Comparison of ENCODE assay signal across 10 cellular contexts in genomic region chr2:201466050-201466660, GRCh38. TPM values are rescaled to one million over a fixed set of nuclear protein-coding genes. Genes with fewer than 3 reads are reported as not detected.
DNase-seq lines count a peak whose midpoint lies in the region; ATAC-seq, FAIRE-seq and TF ChIP-seq lines count a peak whose summit lies in the region.
"Had no signal": no experiment of that assay in that cellular context is flagged by ENCODE, and none has a peak within 500 bp of the region (broad histone marks: within the 10 kb centered on the region; RNA-seq: fewer than 3 reads in every experiment).

No MANE protein-coding gene starts in this region.

- H3K9ac ChIP-seq in PC-3 (ENCODE audit: low read length): peak overlapping the region; percentile 47

- H3K27me3 ChIP-seq in PC-3 (ENCODE audit: low read length) (no peaks in the 10 kb centered on the region), pancreas (no peaks in the 10 kb centered on the region)

- CTCF ChIA-PET in PC-3 (lab: Charles Lee): no interaction called here

- H3K9me2 ChIP-seq in PC-3 (replicated peaks; ENCODE audit: low read length): no peaks in the 10 kb centered on the region

- POLR2A ChIA-PET in PC-3 (lab: Charles Lee; ENCODE audit: unreplicated experiment): interaction anchor here (0.7 kb wide), 1 partner anchor 15 kb away, joined by 4 read pairs; the partner anchor contains the start of gene TRAK2

- peaks cover 4% of the 10 kb centered on the region; the same call in 1 of the 2 replicates for H3K36me3 ChIP-seq in PC-3 (ENCODE audit: low read depth, low read length)
- peaks cover 0 to 25% (median 7%) of the 10 kb centered on the region in 3 donors for H3K36me3 ChIP-seq in pancreas

- peak; percentile 84 for DNase-seq in COLO829 (ENCODE audit: low spot score)
- DNase-seq in PC-3: peak; percentile 80
- peak; percentile 74 for DNase-seq in fibroblast of gingiva (ENCODE audit: low read depth)
- DNase-seq in pancreas: no peak
- DNase-seq in activated CD4-positive, alpha-beta T cell treated with anti-CD3 and anti-CD28 coated beads for 4 hours: no peak
- DNase-seq in stimulated activated CD4-positive, alpha-beta T cell treated with anti-CD3 and anti-CD28 coated beads, Interleukin-15, amount 100 ng/mL, for 24 hours: no peak
- DNase-seq in ureter (ENCODE audit: low spot score): no peak
- DNase-seq: NCI-H1048, retina had no signal

- WGBS in pancreas, 2 donors: 84 to 92% methylated on average over 3 of the region's 3 CpGs

- H3K4me2 ChIP-seq in PC-3 (ENCODE audit: low read length): peak overlapping the region; percentile 81

- H3K27ac ChIP-seq in PC-3 (ENCODE audit: low read length) (peak overlapping the region; percentile 85), pancreas (peak overlapping the region in 2 of 4 donors; percentile 47 to 50)

- peak; percentile 81 for FAIRE-seq in pancreas (lab: Jason Lieb, UNC)

- H2AFZ ChIP-seq in PC-3 (ENCODE audit: low read length): peak overlapping the region; percentile 69

- H4K20me1 ChIP-seq in PC-3 (ENCODE audit: low read length): no peaks in the 10 kb centered on the region

- H3K4me1 ChIP-seq in PC-3 (ENCODE audit: insufficient read depth, low read length): peaks cover 46% of the 10 kb centered on the region
- peaks cover 0 to 16% (median 0%) of the 10 kb centered on the region in 3 donors for H3K4me1 ChIP-seq in pancreas

- intact Hi-C loops in PC-3 (cut with micrococcal nuclease) (loop anchor here (1.0 to 5.0 kb wide), 2 partner anchors 15 to 49 kb away; partner anchors contain the start of genes STRADB and TRAK2), pancreas (cut with DNase I) (no loop called here)

- H3K4me3 ChIP-seq in PC-3 (ENCODE audit: low read length) (peak overlapping the region; percentile 45), pancreas (no peak overlapping the region)

- TF ChIP-seq CTCF in PC-3 (conservative IDR thresholded peaks at IDR 0.05; ENCODE audit: low read depth, low read length) (no peak), pancreas (IDR thresholded peaks at IDR 0.05) (no peak)

- H3F3A ChIP-seq in PC-3 (ENCODE audit: low read length, unreplicated experiment): peaks cover 10% of the 10 kb centered on the region

- H3K79me2 ChIP-seq in PC-3 (ENCODE audit: low read length): no peaks in the 10 kb centered on the region

- no TSS peak for BruUV-seq in PC-3 (replicated peaks; lab: Mats Ljungman, UMichigan)

- peak; percentile 85 for ATAC-seq in PC-3
- peak; percentile 76 to 89 (median 86) for ATAC-seq in pancreas
- no peak for ATAC-seq in GM18861 (IDR thresholded peaks at IDR 0.05; ENCODE audit: unreplicated experiment)

- H3K9me3 ChIP-seq in PC-3 (ENCODE audit: low read length) (no peaks in the 10 kb centered on the region), pancreas (no peaks in the 10 kb centered on the region)

RNA-seq across cellular contexts. Expression of gene STRADB, which starts 14.6 kb away (rescaled TPM):
- total RNA-seq in PC-3 (2014; rRNA removed): 27.8 and 28.9 TPM in 2 replicates
- 10 to 100 TPM in 5 of 6 donors, 1 to 10 TPM in 1; 8.1 to 13.9 (median 11.2) TPM for total RNA-seq in pancreas
- polyA plus RNA-seq in pancreas: 10 to 100 TPM; 12.2 to 19.1 TPM
- 20.7 TPM for total RNA-seq in ureter

RNA-seq across cellular contexts. Expression of gene TRAK2, which starts 14.9 kb away (rescaled TPM):
- total RNA-seq in PC-3 (2014; rRNA removed) (9.4 and 10.1 TPM in 2 replicates), pancreas (10 to 100 TPM; 17.0 to 33.6 (median 20.4) TPM), ureter (42.7 TPM)
- 1 to 10 TPM; 8.9 to 9.7 TPM for polyA plus RNA-seq in pancreas

Comparison
In these comparisons a context has a peak if more than half of its experiments do, and no peak if none do; other contexts are left out.
1. DNase-seq: peak in COLO829 (single experiment), PC-3 (single experiment) and fibroblast of gingiva (single experiment); none in pancreas (0 of 6), activated CD4-positive, alpha-beta T cell treated with anti-CD3 and anti-CD28 coated beads for 4 hours (0 of 2), stimulated activated CD4-positive, alpha-beta T cell treated with anti-CD3 and anti-CD28 coated beads, Interleukin-15, amount 100 ng/mL, for 24 hours (single experiment) and ureter (single experiment).